Comparison of ENCODE assay signal across 8 cellular contexts in genomic region chr9:27572036-27572435, GRCh38. TPM values are rescaled to one million over a fixed set of nuclear protein-coding genes. Genes with fewer than 3 reads are reported as not detected.
DNase-seq lines count a peak whose midpoint lies in the region; ATAC-seq and TF ChIP-seq lines count a peak whose summit lies in the region.

No MANE protein-coding gene starts in this region.

- H3K36me3 ChIP-seq in fibroblast of lung (ENCODE audit: control insufficient read depth, insufficient read depth, low read length) (no peaks in the 10 kb centered on the region), psoas muscle (ENCODE audit: insufficient read depth in 1 of 2, low read depth in 1 of 2) (peaks cover 0 to 2% of the 10 kb centered on the region in 2 donors)

- ATAC-seq in T-cell (replicated peaks in 1 of 4): no peak
- ATAC-seq in psoas muscle: no peak
- ATAC-seq in HG03457 (IDR thresholded peaks at IDR 0.05; ENCODE audit: unreplicated experiment): no peak

- H2AFZ ChIP-seq in fibroblast of lung (ENCODE audit: low read length): no peak overlapping the region

- WGBS in psoas muscle, 3 donors: 25 to 39% (median 28%) methylated on average over 4 of the region's 4 CpGs

- H3K9me3 ChIP-seq in fibroblast of lung (ENCODE audit: control insufficient read depth, insufficient read depth, low read depth, low read length) (no peaks in the 10 kb centered on the region), psoas muscle (no peaks in the 10 kb centered on the region)

- H3K9ac ChIP-seq in fibroblast of lung (ENCODE audit: insufficient read depth, low read length): no peak overlapping the region

- peak overlapping the region; percentile 82 for H3K27ac ChIP-seq in fibroblast of lung (ENCODE audit: insufficient read depth, low read length)
- H3K27ac ChIP-seq in psoas muscle: peak overlapping the region; percentile 97

- H3K4me2 ChIP-seq in fibroblast of lung (ENCODE audit: extremely low read depth, insufficient read depth, low read length): peak overlapping the region; percentile 13

- no peaks in the 10 kb centered on the region for H3K27me3 ChIP-seq in fibroblast of lung (ENCODE audit: control insufficient read depth, insufficient read depth, low read length)
- H3K27me3 ChIP-seq in psoas muscle (ENCODE audit: insufficient read depth in 3 of 3, low read length in 2 of 3): no peaks in the 10 kb centered on the region

- H3K27ac Mint-ChIP-seq in T-cell: peak overlapping the region; percentile 96 to 99

- H3K4me3 ChIP-seq in GM12865 (ENCODE audit: low read depth, low read length) (peak overlapping the region; percentile 82; the same call in 1 of the 2 replicates), fibroblast of lung (replicated peaks in 1 of 4; ENCODE audit: control extremely low read depth in 1 of 4, insufficient read depth in 1 of 4, low read depth in 3 of 4, low read length in 4 of 4) (peak overlapping the region in 2 of 4 experiments; percentile 61 to 76), psoas muscle (peak overlapping the region; percentile 88)

- no peak for TF ChIP-seq CTCF in GM12865 (IDR thresholded peaks at IDR 0.05; ENCODE audit: insufficient read depth, low read depth, low read length, missing control alignments)
- TF ChIP-seq CTCF in fibroblast of lung (conservative IDR thresholded peaks at IDR 0.05 in 1 of 2, IDR thresholded peaks at IDR 0.05 in 1 of 2; ENCODE audit: low read depth in 1 of 2, low read length in 2 of 2): no peak
- no peak for TF ChIP-seq CTCF in psoas muscle (IDR thresholded peaks at IDR 0.05)

- DNase-seq in GM12865 (ENCODE audit: low read depth) (no peak), T-cell (no peak), fibroblast of lung (ENCODE audit: low read depth in 2 of 2) (no peak), psoas muscle (no peak), occipital lobe (lab: John Stamatoyannopoulos, UW) (no peak)
- no peak for DNase-seq in activated CD8-positive, alpha-beta memory T cell treated with anti-CD3 and anti-CD28 coated beads, Interleukin-2, amount 50 U/mL, for 4 hours
- DNase-seq in NK-92 treated with Interleukin-12 subunit alpha and Interleukin-12 subunit beta, amount 100 ng/mL, for 24 hours (lab: John Stamatoyannopoulos, UW): no peak

- no peaks in the 10 kb centered on the region for H3K4me1 ChIP-seq in fibroblast of lung (ENCODE audit: control insufficient read depth, extremely low read depth, insufficient read depth, low read length)
- peaks cover 11% of the 10 kb centered on the region for H3K4me1 ChIP-seq in psoas muscle

- H3K9me3 Mint-ChIP-seq in T-cell: no peaks in the 10 kb centered on the region

- POLR2A ChIA-PET in T-cell (lab: Charles Lee): interaction anchor here (0.5 to 0.9 kb wide), 2 partner anchors 13 to 56 kb away, joined by 3 to 5 read pairs; no protein-coding TSS in a partner anchor

- no peaks in the 10 kb centered on the region for H3K79me2 ChIP-seq in fibroblast of lung (ENCODE audit: control insufficient read depth, insufficient read depth, low read length)

- H3K4me3 Mint-ChIP-seq in T-cell: peak overlapping the region; percentile 90 to 96 (median 95)

- H4K20me1 ChIP-seq in fibroblast of lung (ENCODE audit: control insufficient read depth, extremely low read depth, insufficient read depth, low read length): no peaks in the 10 kb centered on the region

- CTCF ChIA-PET in T-cell (lab: Charles Lee): no interaction called here

- peaks cover 7% of the 10 kb centered on the region for H3K36me3 Mint-ChIP-seq in T-cell

- peaks cover 39 to 52% (median 43%) of the 10 kb centered on the region in 3 donors for H3K4me1 Mint-ChIP-seq in T-cell

- H3K27me3 Mint-ChIP-seq in T-cell: no peaks in the 10 kb centered on the region

- intact Hi-C loops in psoas muscle (cut with DNase I): no loop called here

RNA-seq across cellular contexts. Expression of gene C9orf72, which starts 1.2 kb away (rescaled TPM):
- total RNA-seq in T-cell (10 to 100 TPM; 17.8 to 29.3 (median 20.6) TPM), fibroblast of lung (4.1 and 4.5 TPM in 2 replicates), psoas muscle (10 to 100 TPM; 12.9 to 26.8 (median 19.6) TPM), occipital lobe (69.3 TPM)
- polyA plus RNA-seq in fibroblast of lung (3.6 and 3.8 TPM in 2 replicates), psoas muscle (10 to 100 TPM; 10.5 to 21.3 (median 13.1) TPM)
- polyA plus RNA-seq in fibroblast of lung (2012): 2.5 and 2.7 TPM in 2 replicates
- polyA minus RNA-seq in fibroblast of lung (ENCODE audit: low replicate concordance): 0.75 TPM in 1 of 2 replicates, not detected in the other

RNA-seq across cellular contexts. Expression of gene MOB3B, which starts 42.4 kb away (rescaled TPM):
- total RNA-seq in T-cell (under 1 TPM; 0.40 to 0.72 (median 0.56) TPM), fibroblast of lung (under 0.01 TPM in 2 replicates), psoas muscle (1 to 10 TPM; 1.1 to 4.5 (median 1.9) TPM), occipital lobe (6.2 TPM)
- polyA plus RNA-seq in fibroblast of lung (0.12 and 0.15 TPM in 2 replicates), psoas muscle (1 to 10 TPM in 2 of 3 donors, under 1 TPM in 1; 0.57 to 3.8 (median 1.8) TPM)
- 0.06 and 0.08 TPM in 2 replicates for polyA plus RNA-seq in fibroblast of lung (2012)
- polyA minus RNA-seq in fibroblast of lung (ENCODE audit: low replicate concordance): 0.20 and 0.56 TPM in 2 replicates

RNA-seq across cellular contexts. Expression of gene IFNK, which starts 47.9 kb away (rescaled TPM):
- not detected for total RNA-seq in T-cell
- total RNA-seq in fibroblast of lung: not detected in 2 replicates
- not detected in 2 replicates for polyA plus RNA-seq in fibroblast of lung
- polyA plus RNA-seq in fibroblast of lung (2012): not detected in 2 replicates
- not detected in 2 replicates for polyA minus RNA-seq in fibroblast of lung (ENCODE audit: low replicate concordance)
- total RNA-seq in psoas muscle: not detected
- polyA plus RNA-seq in psoas muscle: not detected
- not detected for total RNA-seq in occipital lobe
